In the genomic region with DNA sequence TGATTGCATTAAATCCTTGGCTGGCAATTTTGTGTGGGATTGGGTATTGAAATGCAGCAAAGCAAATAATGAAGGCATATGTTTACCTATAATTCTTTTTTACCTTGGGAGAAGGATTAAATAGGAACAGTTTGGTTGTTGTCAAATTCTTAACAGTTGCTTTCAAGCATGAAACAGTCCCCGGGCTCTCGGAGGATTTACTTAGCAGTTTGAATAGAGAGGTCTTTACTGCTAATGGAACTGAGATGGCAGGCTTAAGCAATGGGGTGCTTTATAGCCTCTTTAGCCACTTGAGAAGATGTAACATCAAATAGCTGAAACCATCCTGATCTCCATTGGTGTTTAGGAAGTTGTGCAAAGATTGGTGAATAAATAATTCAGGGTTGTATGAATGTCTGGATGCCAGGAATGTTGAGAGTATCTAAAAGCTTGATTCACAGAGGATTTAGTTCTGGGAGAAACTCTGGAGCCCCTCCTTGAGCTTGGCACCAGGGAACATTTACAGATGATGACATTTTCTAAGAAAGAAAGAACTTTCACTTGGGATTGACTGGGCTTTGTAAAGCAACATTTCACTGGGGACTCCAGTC, we compare ENCODE assay signal across 17 cellular contexts. TPM values are rescaled to one million over a fixed set of nuclear protein-coding genes. Genes with fewer than 3 reads are reported as not detected.
DNase-seq lines count a peak whose midpoint lies in the region; ATAC-seq and TF ChIP-seq lines count a peak whose summit lies in the region.
"Had no signal": no experiment of that assay in that cellular context is flagged by ENCODE, and none has a peak within 500 bp of the region (broad histone marks: within the 10 kb centered on the region; RNA-seq: fewer than 3 reads in every experiment).

No MANE protein-coding gene starts in this region.

- no peak overlapping the region for H3K4ac ChIP-seq in mesenchymal stem cell (ENCODE audit: low read depth in 1 of 2, low read length in 2 of 2)

- H3K79me1 ChIP-seq in mesenchymal stem cell (replicated peaks; ENCODE audit: low read length, poor library complexity, severe bottlenecking): peaks cover 7% of the 10 kb centered on the region

- H3K27me3 ChIP-seq in heart right ventricle (no peaks in the 10 kb centered on the region), ascending aorta (no peaks in the 10 kb centered on the region), mesenchymal stem cell (ENCODE audit: control insufficient read depth in 1 of 2, insufficient read depth in 1 of 2, low read length in 2 of 2) (no peaks in the 10 kb centered on the region), upper lobe of right lung (no peaks in the 10 kb centered on the region)
- H3K27me3 ChIP-seq: neutrophil, right lobe of liver had no signal

- no peak for ATAC-seq in heart right ventricle
- ATAC-seq in Right ventricle myocardium inferior: no peak
- peak; percentile 6 for ATAC-seq in upper lobe of right lung
- no peak for ATAC-seq in GM18909 (IDR thresholded peaks at IDR 0.05; ENCODE audit: poor library complexity, unreplicated experiment)
- no peak for ATAC-seq in HG02798 (IDR thresholded peaks at IDR 0.05; ENCODE audit: poor library complexity, unreplicated experiment)
- ATAC-seq: activated CD8-positive, alpha-beta T cell treated with anti-CD3 and anti-CD28 coated beads, Interleukin-2, amount 10 ng/mL, durations not matched to agents 7 days and 5 days; T-cell had no signal

- H3K23ac ChIP-seq in mesenchymal stem cell (ENCODE audit: low read length in 2 of 2): no peak overlapping the region

- no peak overlapping the region for H2BK12ac ChIP-seq in mesenchymal stem cell (ENCODE audit: low read length in 2 of 2)

- no peak overlapping the region for H2BK15ac ChIP-seq in mesenchymal stem cell (ENCODE audit: low read depth, poor library complexity, severe bottlenecking)

- no peak overlapping the region for H4K91ac ChIP-seq in mesenchymal stem cell (ENCODE audit: low read length)

- H3K27ac ChIP-seq in heart right ventricle (peak overlapping the region in 6 of 10 donors; percentile 28 to 72 (median 66)), ascending aorta (peak overlapping the region; percentile 23 to 58), mesenchymal stem cell (ENCODE audit: low read length, poor library complexity, severe bottlenecking) (peak overlapping the region; percentile 92), upper lobe of right lung (no peak overlapping the region)
- H3K27ac ChIP-seq: HL-60, neutrophil, right lobe of liver, VCaP had no signal

- 49 to 59% methylated on average over 2 of the region's 2 CpGs for WGBS in heart right ventricle, 2 donors
- WGBS in mesenchymal stem cell: 68% methylated on average over 2 of the region's 2 CpGs

- H2BK5ac ChIP-seq in mesenchymal stem cell (ENCODE audit: low read depth, low read length, poor library complexity, severe bottlenecking): no peak overlapping the region

- H3K36me3 ChIP-seq in heart right ventricle: no peaks in the 10 kb centered on the region
- H3K36me3 ChIP-seq in ascending aorta: no peaks in the 10 kb centered on the region
- H3K36me3 ChIP-seq in mesenchymal stem cell (ENCODE audit: control insufficient read depth in 1 of 2, insufficient read depth in 2 of 2, low read depth in 1 of 2, low read length in 2 of 2): no peaks in the 10 kb centered on the region
- no peaks in the 10 kb centered on the region for H3K36me3 ChIP-seq in upper lobe of right lung
- H3K36me3 ChIP-seq: neutrophil, right lobe of liver had no signal

- H3K18ac ChIP-seq in mesenchymal stem cell (ENCODE audit: low read depth in 1 of 2, low read length in 2 of 2): no peak overlapping the region

- H2AK5ac ChIP-seq in mesenchymal stem cell (ENCODE audit: low read length, severe bottlenecking): peak overlapping the region; percentile 29

- H3K9me3 ChIP-seq in heart right ventricle (no peaks in the 10 kb centered on the region), ascending aorta (no peaks in the 10 kb centered on the region), mesenchymal stem cell (ENCODE audit: control insufficient read depth, low read length) (no peaks in the 10 kb centered on the region), upper lobe of right lung (no peaks in the 10 kb centered on the region)
- H3K9me3 ChIP-seq: neutrophil, right lobe of liver had no signal

- no peak overlapping the region for H4K8ac ChIP-seq in mesenchymal stem cell (ENCODE audit: low read length)

- no peak overlapping the region for H2BK120ac ChIP-seq in mesenchymal stem cell (ENCODE audit: low read depth, low read length)

- TF ChIP-seq CTCF in heart right ventricle (IDR thresholded peaks at IDR 0.05) (no peak), ascending aorta (IDR thresholded peaks at IDR 0.05) (no peak), upper lobe of right lung (IDR thresholded peaks at IDR 0.05) (no peak)

- H3K4me2 ChIP-seq in mesenchymal stem cell (ENCODE audit: low read length, poor library complexity, severe bottlenecking): peak overlapping the region; percentile 30

- peak overlapping the region; percentile 76 for H3K9ac ChIP-seq in mesenchymal stem cell (ENCODE audit: low read length)

- H3K4me3 ChIP-seq in heart right ventricle: peak overlapping the region in 3 of 10 donors; percentile 9 to 26 (median 14)
- H3K4me3 ChIP-seq in ascending aorta: peak overlapping the region in 1 of 2 donors; percentile 40
- peak overlapping the region in 1 of 2 experiments; percentile 65 for H3K4me3 ChIP-seq in mesenchymal stem cell (ENCODE audit: insufficient read depth in 1 of 2, low read depth in 1 of 2, low read length in 2 of 2)
- no peak overlapping the region for H3K4me3 ChIP-seq in upper lobe of right lung
- H3K4me3 ChIP-seq: right lobe of liver had no signal

- H2AFZ ChIP-seq in mesenchymal stem cell (ENCODE audit: low read depth, low read length): no peak overlapping the region

- H3K4me1 ChIP-seq in heart right ventricle: peaks cover 19 to 100% (median 81%) of the 10 kb centered on the region in 9 donors
- peaks cover 0 to 16% of the 10 kb centered on the region in 2 donors for H3K4me1 ChIP-seq in ascending aorta
- peaks cover 24% of the 10 kb centered on the region for H3K4me1 ChIP-seq in mesenchymal stem cell (ENCODE audit: control insufficient read depth, insufficient read depth, low read depth, low read length)
- H3K4me1 ChIP-seq in upper lobe of right lung: peaks cover 29% of the 10 kb centered on the region

- intact Hi-C loops in heart right ventricle (cut with DNase I): loop anchor here in 2 of 10 donors (5.0 kb wide), 2 partner anchors 38 to 123 kb away; no protein-coding TSS in a partner anchor
- intact Hi-C loops in Right ventricle myocardium inferior (cut with DNase I): loop anchor here (5.0 kb wide), 3 partner anchors 37 to 138 kb away; no protein-coding TSS in a partner anchor
- intact Hi-C loops in ascending aorta (cut with DNase I): loop anchor here (2.0 kb wide), 1 partner anchor 52 kb away; a partner anchor contains a TSS
- intact Hi-C loops in upper lobe of right lung (cut with DNase I): no loop called here

- no peak overlapping the region for H3K14ac ChIP-seq in mesenchymal stem cell (ENCODE audit: low read length in 2 of 2)

- DNase-seq in heart right ventricle (no peak), Right ventricle myocardium inferior (ENCODE audit: missing footprints) (no peak), ascending aorta (ENCODE audit: low spot score in 2 of 2) (no peak), mesenchymal stem cell (no peak), upper lobe of right lung (no peak)
- DNase-seq in stimulated activated naive CD4-positive, alpha-beta T cell (lab: John Stamatoyannopoulos, UW): no peak
- DNase-seq: activated CD8-positive, alpha-beta T cell treated with anti-CD3 and anti-CD28 coated beads, Interleukin-2, amount 10 ng/mL, durations not matched to agents 7 days and 5 days; activated T-cell treated with anti-CD3 and anti-CD28 coated beads, Interleukin-2, amount 50 U/mL, for 48 hours; hippocampal formation; right lobe of liver; stimulated activated CD4-positive, alpha-beta T cell treated with anti-CD3 and anti-CD28 coated beads, Interleukin-1b, Interleukin-23, amount 100 ng/mL, for 48 hours; T-cell had no signal

RNA-seq across cellular contexts. Expression of a gene that starts 51.8 kb away (rescaled TPM):
- 100 to 1,000 TPM; 104 to 170 (median 145) TPM for total RNA-seq in heart right ventricle
- 100 to 1,000 TPM in 1 of 2 donors, 10 to 100 TPM in 1; 81.7 to 118 TPM for polyA plus RNA-seq in heart right ventricle
- total RNA-seq in Right ventricle myocardium inferior: 102 TPM
- total RNA-seq in ascending aorta: 257 TPM
- 57.5 TPM for polyA plus RNA-seq in mesenchymal stem cell (2013, experiment 1 of 2)
- polyA plus RNA-seq in mesenchymal stem cell (2013, experiment 2 of 2): 57.1 TPM
- total RNA-seq in upper lobe of right lung: 99.3 TPM
